In genomic region chr3:100335137-100335833, GRCh38 we compare ENCODE assay signal across 8 cellular contexts. TPM values are rescaled to one million over a fixed set of nuclear protein-coding genes. Genes with fewer than 3 reads are reported as not detected.
A peak's percentile ranks its signal among the peaks of the same experiment; 100 is the strongest.
DNase-seq lines count a peak whose midpoint lies in the region; ATAC-seq and TF ChIP-seq lines count a peak whose summit lies in the region.

No MANE protein-coding gene starts in this region.

- intact Hi-C loops in activated CD4-positive, alpha-beta memory T cell treated with anti-CD3 and anti-CD28 coated beads for 36 hours (cut with micrococcal nuclease): loop anchor here (2.0 to 10.0 kb wide), 3 partner anchors 18 to 1230 kb away; partner anchors contain the start of genes TFG and TRMT10C

- POLR2A ChIA-PET in activated CD4-positive, alpha-beta memory T cell treated with anti-CD3 and anti-CD28 coated beads for 36 hours (lab: Charles Lee): interaction anchor here (0.6 to 2.2 kb wide), 2 partner anchors 61 to 66 kb away, joined by 3 to 14 read pairs; partner anchors contain the start of genes LNP1 and TOMM70

- TF ChIP-seq CTCF in neural crest cell (conservative IDR thresholded peaks at IDR 0.05): no peak

- H3K27ac Mint-ChIP-seq in activated CD4-positive, alpha-beta memory T cell treated with anti-CD3 and anti-CD28 coated beads for 36 hours: peak overlapping the region; percentile 84
- peak overlapping the region; percentile 94 for H3K27ac Mint-ChIP-seq in neural crest cell (ENCODE audit: unreplicated experiment)

- ATAC-seq in GM21737 (IDR thresholded peaks at IDR 0.05; ENCODE audit: unreplicated experiment): peak; percentile 36

- H3K36me3 Mint-ChIP-seq in activated CD4-positive, alpha-beta memory T cell treated with anti-CD3 and anti-CD28 coated beads for 36 hours: peaks cover 6% of the 10 kb centered on the region
- H3K36me3 Mint-ChIP-seq in neural crest cell (ENCODE audit: low read depth): no peaks in the 10 kb centered on the region

- H3K9me3 Mint-ChIP-seq in activated CD4-positive, alpha-beta memory T cell treated with anti-CD3 and anti-CD28 coated beads for 36 hours: no peaks in the 10 kb centered on the region
- H3K9me3 Mint-ChIP-seq in neural crest cell: no peaks in the 10 kb centered on the region

- peak; percentile 9 for DNase-seq in DMS153 (lab: John Stamatoyannopoulos, UW)
- no peak for DNase-seq in DMS153 treated with DMSO at 0.1 percent for 48 hours (lab: John Stamatoyannopoulos, UW; ENCODE audit: unreplicated experiment)
- peak; percentile 26 for DNase-seq in LHCN-M2 (ENCODE audit: low read depth)
- DNase-seq in activated CD4-positive, alpha-beta memory T cell treated with anti-CD3 and anti-CD28 coated beads for 36 hours: peak; percentile 44
- peak; percentile 12 for DNase-seq in fibroblast of peridontal ligament (ENCODE audit: extremely low read depth)
- no peak for DNase-seq in neural crest cell (ENCODE audit: low read depth, low spot score)
- no peak for DNase-seq in H4 (ENCODE audit: low spot score)

- CTCF ChIA-PET in activated CD4-positive, alpha-beta memory T cell treated with anti-CD3 and anti-CD28 coated beads for 36 hours (lab: Charles Lee): interaction anchor here (1.1 to 1.5 kb wide), 4 partner anchors 11 to 267 kb away, joined by 3 to 5 read pairs (median 4); no protein-coding TSS in a partner anchor

- H3K4me3 Mint-ChIP-seq in activated CD4-positive, alpha-beta memory T cell treated with anti-CD3 and anti-CD28 coated beads for 36 hours: peak overlapping the region; percentile 86
- peak overlapping the region; percentile 91 for H3K4me3 Mint-ChIP-seq in neural crest cell

- peaks cover 21% of the 10 kb centered on the region for H3K4me1 Mint-ChIP-seq in activated CD4-positive, alpha-beta memory T cell treated with anti-CD3 and anti-CD28 coated beads for 36 hours (ENCODE audit: low read depth)
- peaks cover 19% of the 10 kb centered on the region for H3K4me1 Mint-ChIP-seq in neural crest cell

- H3K27me3 Mint-ChIP-seq in activated CD4-positive, alpha-beta memory T cell treated with anti-CD3 and anti-CD28 coated beads for 36 hours: no peaks in the 10 kb centered on the region
- no peaks in the 10 kb centered on the region for H3K27me3 Mint-ChIP-seq in neural crest cell (ENCODE audit: low read depth)

RNA-seq across cellular contexts. Expression of gene NIT2, which starts 0.7 kb away (rescaled TPM):
- 23.5 and 27.4 TPM in 2 replicates for total RNA-seq in LHCN-M2 (2014; rRNA removed)
- 39.6 TPM for polyA plus RNA-seq in LHCN-M2 (2012)
- 10 to 100 TPM; 65.3 to 65.7 TPM for total RNA-seq in activated CD4-positive, alpha-beta memory T cell treated with anti-CD3 and anti-CD28 coated beads for 36 hours
- total RNA-seq in neural crest cell: 41.5 and 44.8 TPM in 2 replicates
- 33.6 and 47.0 TPM in 2 replicates for total RNA-seq in H4 (2014; rRNA removed; shearing (Covaris generic))

Comparison
In these comparisons a context has a peak if more than half of its experiments do, and no peak if none do; other contexts are left out.
1. DNase-seq: peak in DMS153 (single experiment), LHCN-M2 (single experiment), activated CD4-positive, alpha-beta memory T cell treated with anti-CD3 and anti-CD28 coated beads for 36 hours (single experiment) and fibroblast of peridontal ligament (single experiment); none in DMS153 treated with DMSO at 0.1 percent for 48 hours (single experiment), neural crest cell (single experiment) and H4 (single experiment).